ENCODE assay signal across 21 cellular contexts in genomic region chr18:25866331-25866730, GRCh38.
"Had no signal": no experiment of that assay in that cellular context is flagged by ENCODE, and none has a peak within 500 bp of the region (broad histone marks: within the 10 kb centered on the region; RNA-seq: fewer than 3 reads in every experiment).

No MANE protein-coding gene starts in this region.

- H3K4me1 ChIP-seq: colonic mucosa, esophagus muscularis mucosa, esophagus squamous epithelium, foreskin keratinocyte, gastrocnemius medialis, gastroesophageal sphincter, heart left ventricle, heart right ventricle had no signal

- H3K4me3 ChIP-seq: colonic mucosa, dorsolateral prefrontal cortex, esophagus muscularis mucosa, esophagus squamous epithelium, gastrocnemius medialis, gastroesophageal sphincter, heart left ventricle, heart right ventricle had no signal

- H3K36me3 ChIP-seq: colonic mucosa, esophagus muscularis mucosa, esophagus squamous epithelium, gastrocnemius medialis, gastroesophageal sphincter, heart left ventricle, heart right ventricle had no signal

- H3K27ac ChIP-seq: colonic mucosa, dorsolateral prefrontal cortex, epithelial cell of prostate, esophagus muscularis mucosa, esophagus squamous epithelium, foreskin keratinocyte, gastrocnemius medialis, gastroesophageal sphincter, heart left ventricle, heart right ventricle had no signal

- H3K27me3 ChIP-seq: colonic mucosa, esophagus muscularis mucosa, gastrocnemius medialis, gastroesophageal sphincter, heart right ventricle had no signal

- DNase-seq: colonic mucosa; cortex of kidney; dermis blood vessel endothelial cell; dorsolateral prefrontal cortex; effector CD4-positive, alpha-beta T cell; effector CD8-positive, alpha-beta T cell; effector memory CD4-positive, alpha-beta T cell; effector memory CD8-positive, alpha-beta T cell; endodermal cell; erythroblast; esophagus squamous epithelium; foreskin keratinocyte; foreskin melanocyte; gastrocnemius medialis; glutamatergic neuron; head of caudate nucleus; heart left ventricle; heart right ventricle had no signal

- H3K9me3 ChIP-seq: colonic mucosa, esophagus muscularis mucosa, gastrocnemius medialis, heart left ventricle had no signal
